1 cellular context compared by ENCODE assay signal in genomic region chrX:120549483-120550452, GRCh38.
TF ChIP-seq lines count a peak whose summit lies in the region.

No MANE protein-coding gene starts in this region.

TF ChIP-seq in K562, 482 proteins besides CTCF, POLR2A, EP300 and RAD21 (continued from another document and continues in another):
- TF ChIP-seq NR0B1 (IDR thresholded peaks at IDR 0.05; ENCODE audit: partially characterized antibody) (no peak), HEY1 (CRISPR knock-in tag; IDR thresholded peaks at IDR 0.05; ENCODE audit: borderline replicate concordance) (no peak), ZNF76 (CRISPR knock-in tag; IDR thresholded peaks at IDR 0.05; ENCODE audit: borderline replicate concordance) (no peak), U2AF2 (optimal IDR thresholded peaks at IDR 0.05; ENCODE audit: low read depth, low read length) (no peak), ZNF699 (CRISPR knock-in tag; IDR thresholded peaks at IDR 0.05; ENCODE audit: insufficient replicate concordance) (no peak), CCNT2 (IDR thresholded peaks at IDR 0.05; ENCODE audit: borderline replicate concordance, extremely low read depth, insufficient read length, low read depth, low read length) (no peak), THRA (IDR thresholded peaks at IDR 0.05) (no peak), SIX5 (IDR thresholded peaks at IDR 0.05; ENCODE audit: borderline replicate concordance in 1 of 2, insufficient read depth in 1 of 2, low read depth in 1 of 2, low read length in 2 of 2) (no peak), GTF2E2 (tag; IDR thresholded peaks at IDR 0.05) (no peak), ZNF263 (CRISPR knock-in tag; IDR thresholded peaks at IDR 0.05; ENCODE audit: borderline replicate concordance) (no peak), XRCC5 (IDR thresholded peaks at IDR 0.05; ENCODE audit: low read depth, low read length) (no peak), ZNF561 (CRISPR knock-in tag; conservative IDR thresholded peaks at IDR 0.05) (no peak), NCOA2 (IDR thresholded peaks at IDR 0.05; ENCODE audit: partially characterized antibody in 2 of 2) (no peak), ESRRA (IDR thresholded peaks at IDR 0.05; ENCODE audit: borderline replicate concordance, low read depth) (no peak), TAF9B (IDR thresholded peaks at IDR 0.05; ENCODE audit: partially characterized antibody) (peak; percentile 51), MTA3 (IDR thresholded peaks at IDR 0.05; ENCODE audit: borderline replicate concordance) (0 out of 2 replicates have a peak, but pooled peaks have one; percentile 62), PML (IDR thresholded peaks at IDR 0.05; ENCODE audit: low read length) (no peak), CBX8 (IDR thresholded peaks at IDR 0.05; ENCODE audit: borderline replicate concordance, extremely low read depth, low read depth, low read length, poor library complexity, severe bottlenecking) (no peak), TRIM28 (IDR thresholded peaks at IDR 0.05) (no peak), SETDB1 (IDR thresholded peaks at IDR 0.05; ENCODE audit: low read length) (no peak), TCF3 (CRISPR knock-in tag; IDR thresholded peaks at IDR 0.05) (peak; percentile 60; the same call in 1 of the 2 replicates), MED1 (CRISPR knock-in tag; IDR thresholded peaks at IDR 0.05; ENCODE audit: borderline replicate concordance) (no peak), CTCFL (IDR thresholded peaks at IDR 0.05; ENCODE audit: borderline replicate concordance, insufficient read depth, low read depth, low read length, poor library complexity, severe bottlenecking) (no peak), CUX1 (CRISPR knock-in tag; IDR thresholded peaks at IDR 0.05) (no peak), SAP30 (IDR thresholded peaks at IDR 0.05; ENCODE audit: borderline replicate concordance, insufficient read depth, low read depth, low read length, poor library complexity, severe bottlenecking) (no peak), CBX3 (IDR thresholded peaks at IDR 0.05; ENCODE audit: borderline replicate concordance in 1 of 2, low read length in 2 of 2) (peak in 1 of 2 experiments; percentile 15; a peak in 1 of 3 replicates), ZNF24 (IDR thresholded peaks at IDR 0.05) (no peak), E2F3 (CRISPR knock-in tag; IDR thresholded peaks at IDR 0.05) (no peak), PCBP2 (IDR thresholded peaks at IDR 0.05; ENCODE audit: low read depth, low read length, poor library complexity, severe bottlenecking) (no peak), CBFA2T3 (IDR thresholded peaks at IDR 0.05) (peak; percentile 82), STAT5B (CRISPR knock-in tag; IDR thresholded peaks at IDR 0.05) (no peak), EZH2 (IDR thresholded peaks at IDR 0.05; ENCODE audit: borderline replicate concordance, low read depth, low read length) (no peak), ZSCAN29 (IDR thresholded peaks at IDR 0.05) (no peak), ASH1L (IDR thresholded peaks at IDR 0.05; ENCODE audit: borderline replicate concordance, low read depth, partially characterized antibody) (no peak), JUNB (CRISPR knock-in tag; conservative IDR thresholded peaks at IDR 0.05) (no peak), FOS (IDR thresholded peaks at IDR 0.05; ENCODE audit: extremely low read depth, insufficient read length) (peak; percentile 70), ARID2 (IDR thresholded peaks at IDR 0.05) (no peak), DPF2 (IDR thresholded peaks at IDR 0.05) (peak; percentile 96), RUNX1 (IDR thresholded peaks at IDR 0.05; ENCODE audit: low read depth) (no peak), ZNF134 (CRISPR knock-in tag; conservative IDR thresholded peaks at IDR 0.05) (no peak), THRAP3 (IDR thresholded peaks at IDR 0.05; ENCODE audit: borderline replicate concordance) (no peak)
- TF ChIP-seq, protein P1, sequence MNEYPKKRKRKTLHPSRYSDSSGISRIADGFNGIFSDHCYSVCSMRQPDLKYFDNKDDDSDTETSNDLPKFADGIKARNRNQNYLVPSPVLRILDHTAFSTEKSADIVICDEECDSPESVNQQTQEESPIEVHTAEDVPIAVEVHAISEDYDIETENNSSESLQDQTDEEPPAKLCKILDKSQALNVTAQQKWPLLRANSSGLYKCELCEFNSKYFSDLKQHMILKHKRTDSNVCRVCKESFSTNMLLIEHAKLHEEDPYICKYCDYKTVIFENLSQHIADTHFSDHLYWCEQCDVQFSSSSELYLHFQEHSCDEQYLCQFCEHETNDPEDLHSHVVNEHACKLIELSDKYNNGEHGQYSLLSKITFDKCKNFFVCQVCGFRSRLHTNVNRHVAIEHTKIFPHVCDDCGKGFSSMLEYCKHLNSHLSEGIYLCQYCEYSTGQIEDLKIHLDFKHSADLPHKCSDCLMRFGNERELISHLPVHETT (CRISPR knock-in tag; conservative IDR thresholded peaks at IDR 0.05 in 1 of 2, IDR thresholded peaks at IDR 0.05 in 1 of 2): no peak
- TF ChIP-seq, protein P2, sequence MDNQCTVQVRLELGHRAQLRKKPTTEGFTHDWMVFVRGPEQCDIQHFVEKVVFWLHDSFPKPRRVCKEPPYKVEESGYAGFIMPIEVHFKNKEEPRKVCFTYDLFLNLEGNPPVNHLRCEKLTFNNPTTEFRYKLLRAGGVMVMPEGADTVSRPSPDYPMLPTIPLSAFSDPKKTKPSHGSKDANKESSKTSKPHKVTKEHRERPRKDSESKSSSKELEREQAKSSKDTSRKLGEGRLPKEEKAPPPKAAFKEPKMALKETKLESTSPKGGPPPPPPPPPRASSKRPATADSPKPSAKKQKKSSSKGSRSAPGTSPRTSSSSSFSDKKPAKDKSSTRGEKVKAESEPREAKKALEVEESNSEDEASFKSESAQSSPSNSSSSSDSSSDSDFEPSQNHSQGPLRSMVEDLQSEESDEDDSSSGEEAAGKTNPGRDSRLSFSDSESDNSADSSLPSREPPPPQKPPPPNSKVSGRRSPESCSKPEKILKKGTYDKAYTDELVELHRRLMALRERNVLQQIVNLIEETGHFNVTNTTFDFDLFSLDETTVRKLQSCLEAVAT (IDR thresholded peaks at IDR 0.05): no peak
- TF ChIP-seq, protein P3, sequence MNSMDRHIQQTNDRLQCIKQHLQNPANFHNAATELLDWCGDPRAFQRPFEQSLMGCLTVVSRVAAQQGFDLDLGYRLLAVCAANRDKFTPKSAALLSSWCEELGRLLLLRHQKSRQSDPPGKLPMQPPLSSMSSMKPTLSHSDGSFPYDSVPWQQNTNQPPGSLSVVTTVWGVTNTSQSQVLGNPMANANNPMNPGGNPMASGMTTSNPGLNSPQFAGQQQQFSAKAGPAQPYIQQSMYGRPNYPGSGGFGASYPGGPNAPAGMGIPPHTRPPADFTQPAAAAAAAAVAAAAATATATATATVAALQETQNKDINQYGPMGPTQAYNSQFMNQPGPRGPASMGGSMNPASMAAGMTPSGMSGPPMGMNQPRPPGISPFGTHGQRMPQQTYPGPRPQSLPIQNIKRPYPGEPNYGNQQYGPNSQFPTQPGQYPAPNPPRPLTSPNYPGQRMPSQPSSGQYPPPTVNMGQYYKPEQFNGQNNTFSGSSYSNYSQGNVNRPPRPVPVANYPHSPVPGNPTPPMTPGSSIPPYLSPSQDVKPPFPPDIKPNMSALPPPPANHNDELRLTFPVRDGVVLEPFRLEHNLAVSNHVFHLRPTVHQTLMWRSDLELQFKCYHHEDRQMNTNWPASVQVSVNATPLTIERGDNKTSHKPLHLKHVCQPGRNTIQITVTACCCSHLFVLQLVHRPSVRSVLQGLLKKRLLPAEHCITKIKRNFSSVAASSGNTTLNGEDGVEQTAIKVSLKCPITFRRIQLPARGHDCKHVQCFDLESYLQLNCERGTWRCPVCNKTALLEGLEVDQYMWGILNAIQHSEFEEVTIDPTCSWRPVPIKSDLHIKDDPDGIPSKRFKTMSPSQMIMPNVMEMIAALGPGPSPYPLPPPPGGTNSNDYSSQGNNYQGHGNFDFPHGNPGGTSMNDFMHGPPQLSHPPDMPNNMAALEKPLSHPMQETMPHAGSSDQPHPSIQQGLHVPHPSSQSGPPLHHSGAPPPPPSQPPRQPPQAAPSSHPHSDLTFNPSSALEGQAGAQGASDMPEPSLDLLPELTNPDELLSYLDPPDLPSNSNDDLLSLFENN (IDR thresholded peaks at IDR 0.05; ENCODE audit: low read depth in 2 of 2, low read length in 2 of 2): no peak
